17 cellular contexts compared by ENCODE assay signal in the genomic region with DNA sequence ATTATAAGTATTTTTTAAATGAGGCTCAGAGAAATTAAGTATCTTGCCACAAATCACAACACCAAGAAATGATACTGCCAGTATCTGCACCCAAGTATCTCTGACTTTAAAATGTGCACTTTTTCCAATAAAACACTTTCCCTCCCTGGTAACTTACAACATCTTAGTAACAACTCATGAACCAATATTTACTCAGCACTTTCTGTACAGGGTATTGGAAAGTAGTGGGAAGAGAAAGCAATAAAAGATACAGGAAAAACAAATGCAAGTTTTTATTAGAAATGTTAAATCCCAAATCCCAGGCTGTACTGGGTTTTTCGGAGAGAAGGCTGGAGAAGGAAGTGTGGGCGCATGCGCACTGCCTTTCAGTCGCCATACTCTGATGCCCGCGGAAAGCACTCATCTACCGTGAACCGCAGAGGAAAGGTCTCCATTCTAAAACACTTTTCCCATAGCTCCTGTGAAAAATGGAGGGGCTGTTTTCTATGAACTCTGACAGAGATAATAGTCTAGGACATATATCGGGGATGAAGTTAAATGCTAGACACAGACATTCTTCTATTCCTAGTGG.
"Had no signal": no experiment of that assay in that cellular context is flagged by ENCODE, and none has a peak within 500 bp of the region (broad histone marks: within the 10 kb centered on the region; RNA-seq: fewer than 3 reads in every experiment).

No MANE protein-coding gene starts in this region.

- H3K9me3 ChIP-seq: psoas muscle, sigmoid colon, upper lobe of left lung had no signal

- H3K27ac ChIP-seq: psoas muscle, sigmoid colon, upper lobe of left lung had no signal

- H3K27me3 ChIP-seq: sigmoid colon, upper lobe of left lung had no signal

- H3K4me1 Mint-ChIP-seq: activated CD8-positive, alpha-beta memory T cell treated with anti-CD3 and anti-CD28 coated beads, Interleukin-2, amount 10 ng/mL, durations not matched to agents 7 days and 5 days had no signal

- H3K9me3 Mint-ChIP-seq: activated T-cell treated with anti-CD3 and anti-CD28 coated beads, Interleukin-2, amount 50 U/mL, for 24 hours; endodermal cell; stimulated activated naive B cell treated with anti-CD40 and anti-IgM and Interleukin-4, amounts not matched to agents 10 μg/mL and 1 μg/mL and 100 μg/mL, for 72 hours had no signal

- H3K4me3 Mint-ChIP-seq: activated CD8-positive, alpha-beta memory T cell treated with anti-CD3 and anti-CD28 coated beads, Interleukin-2, amount 10 ng/mL, durations not matched to agents 7 days and 5 days; activated T-cell treated with anti-CD3 and anti-CD28 coated beads, Interleukin-2, amount 50 U/mL, for 24 hours; endodermal cell; naive thymus-derived CD4-positive, alpha-beta T cell had no signal

- H3K27ac Mint-ChIP-seq: activated CD8-positive, alpha-beta memory T cell treated with anti-CD3 and anti-CD28 coated beads, Interleukin-2, amount 10 ng/mL, durations not matched to agents 7 days and 5 days; activated naive CD4-positive, alpha-beta T cell treated with anti-CD3 and anti-CD28 coated beads, Interleukin-2, amount 50 U/mL, for 72 hours; activated T-cell treated with anti-CD3 and anti-CD28 coated beads, Interleukin-2, amount 50 U/mL, for 24 hours; endodermal cell; naive thymus-derived CD4-positive, alpha-beta T cell had no signal

- H3K27me3 Mint-ChIP-seq: activated CD8-positive, alpha-beta memory T cell treated with anti-CD3 and anti-CD28 coated beads, Interleukin-2, amount 10 ng/mL, durations not matched to agents 7 days and 5 days; activated T-cell treated with anti-CD3 and anti-CD28 coated beads, Interleukin-2, amount 50 U/mL, for 24 hours; stimulated activated naive B cell treated with anti-CD40 and anti-IgM and Interleukin-4, amounts not matched to agents 10 μg/mL and 1 μg/mL and 100 μg/mL, for 72 hours had no signal

- H3K4me3 ChIP-seq: psoas muscle, sigmoid colon, upper lobe of left lung had no signal

- DNase-seq: activated CD4-positive, alpha-beta T cell treated with anti-CD3 and anti-CD28 coated beads for 1 hour; activated CD4-positive, alpha-beta T cell treated with anti-CD3 and anti-CD28 coated beads, Interleukin-2, amount 50 U/mL, for 48 hours; activated CD8-positive, alpha-beta memory T cell treated with anti-CD3 and anti-CD28 coated beads, Interleukin-2, amount 10 ng/mL, durations not matched to agents 7 days and 5 days; activated effector memory CD4-positive, alpha-beta T cell treated with anti-CD3 and anti-CD28 coated beads, Interleukin-2, amount 50 U/mL, for 16 hours; activated T-cell treated with anti-CD3 and anti-CD28 coated beads, Interleukin-2, amount 50 U/mL, for 24 hours; amygdala; endodermal cell; hippocampal formation; naive thymus-derived CD4-positive, alpha-beta T cell; nucleus accumbens; psoas muscle; sigmoid colon; stimulated activated CD4-positive, alpha-beta T cell treated with anti-CD3 and anti-CD28 coated beads, Interleukin-2, amount 100 ng/mL, for 24 hours; substantia nigra; upper lobe of left lung had no signal

- H3K4me1 ChIP-seq: psoas muscle, upper lobe of left lung had no signal

- ATAC-seq: activated CD8-positive, alpha-beta memory T cell treated with anti-CD3 and anti-CD28 coated beads, Interleukin-2, amount 10 ng/mL, durations not matched to agents 7 days and 5 days; naive thymus-derived CD4-positive, alpha-beta T cell; psoas muscle had no signal

- H3K36me3 ChIP-seq: sigmoid colon, upper lobe of left lung had no signal

- H3K36me3 Mint-ChIP-seq: activated CD8-positive, alpha-beta memory T cell treated with anti-CD3 and anti-CD28 coated beads, Interleukin-2, amount 10 ng/mL, durations not matched to agents 7 days and 5 days; activated naive CD4-positive, alpha-beta T cell treated with anti-CD3 and anti-CD28 coated beads, Interleukin-2, amount 50 U/mL, for 72 hours; naive thymus-derived CD4-positive, alpha-beta T cell had no signal
